In genomic region chr12:94771741-94772140, GRCh38 we compare ENCODE assay signal across 29 cellular contexts.
"Had no signal": no experiment of that assay in that cellular context is flagged by ENCODE, and none has a peak within 500 bp of the region (broad histone marks: within the 10 kb centered on the region; RNA-seq: fewer than 3 reads in every experiment).

No MANE protein-coding gene starts in this region.

- H2AFZ ChIP-seq: hepatocyte, neural progenitor cell had no signal

- H3K36me3 ChIP-seq: gastrocnemius medialis, heart left ventricle, left lung, neural progenitor cell, prostate gland, right atrium auricular region, sigmoid colon, tibial nerve, upper lobe of left lung had no signal

- H3K4me2 ChIP-seq: hepatocyte, neural progenitor cell had no signal

- H3K36me3 Mint-ChIP-seq: mesothelial cell of epicardium; natural killer cell treated with Interleukin-12 subunit alpha and Interleukin-12 subunit beta and Interleukin-15 and Interleukin-18, amount 100 ng/mL, for 72 hours; neural progenitor cell had no signal

- H3K27ac ChIP-seq: epithelial cell of prostate, gastrocnemius medialis, heart left ventricle, hepatocyte, left lung, neural progenitor cell, right atrium auricular region, sigmoid colon, testis, tibial nerve, upper lobe of left lung had no signal

- H3K27me3 Mint-ChIP-seq: naive B cell; stimulated activated memory B cell treated with anti-CD40 and anti-IgM and Interleukin-4, amounts not matched to agents 10 μg/mL and 1 μg/mL and 100 μg/mL, for 72 hours had no signal

- ATAC-seq: esophagus mucosa; gastrocnemius medialis; heart left ventricle; left cardiac atrium; left lung; mucosa of descending colon; natural killer cell treated with Interleukin-12 subunit alpha and Interleukin-12 subunit beta and Interleukin-15 and Interleukin-18, amount 100 ng/mL, for 72 hours; stimulated activated memory B cell treated with anti-CD40 and anti-IgM and Interleukin-4, amounts not matched to agents 10 μg/mL and 1 μg/mL and 100 μg/mL, for 72 hours; stimulated activated naive CD8-positive, alpha-beta T cell treated with anti-CD3 and anti-CD28 coated beads, Interleukin-15, Interleukin-2, amounts not matched to agents 100 U/mL and 50 U/mL, for 24 hours had no signal

- H3K4me3 ChIP-seq: gastrocnemius medialis, heart left ventricle, hepatocyte, left lung, mucosa of descending colon, neural progenitor cell, prostate gland, right atrium auricular region, sigmoid colon, testis, tibial nerve, upper lobe of left lung had no signal

- H3K27me3 ChIP-seq: gastrocnemius medialis, hepatocyte, left lung, neural progenitor cell, right atrium auricular region, sigmoid colon, testis, tibial nerve, upper lobe of left lung had no signal

- DNase-seq: cortex of kidney; effector CD4-positive, alpha-beta T cell; foreskin fibroblast; gastrocnemius medialis; heart left ventricle; left cardiac atrium; left lung; mesenchymal stem cell; mucosa of descending colon; naive B cell; nucleus accumbens; sigmoid colon; stimulated activated CD4-positive, alpha-beta T cell treated with anti-CD3 and anti-CD28 coated beads, Interleukin-2, amount 100 ng/mL, for 24 hours; stimulated activated CD4-positive, alpha-beta T cell treated with anti-CD3 and anti-CD28 coated beads, Interleukin-4, amount 100 ng/mL, for 24 hours; stimulated activated naive CD8-positive, alpha-beta T cell treated with anti-CD3 and anti-CD28 coated beads, Interleukin-15, Interleukin-2, amounts not matched to agents 100 U/mL and 50 U/mL, for 24 hours; substantia nigra; testis; upper lobe of left lung had no signal

- H3K27ac Mint-ChIP-seq: mesothelial cell of epicardium; natural killer cell treated with Interleukin-12 subunit alpha and Interleukin-12 subunit beta and Interleukin-15 and Interleukin-18, amount 100 ng/mL, for 72 hours; neural progenitor cell; stimulated activated memory B cell treated with anti-CD40 and anti-IgM and Interleukin-4, amounts not matched to agents 10 μg/mL and 1 μg/mL and 100 μg/mL, for 72 hours had no signal

- H3K9me3 Mint-ChIP-seq: natural killer cell treated with Interleukin-12 subunit alpha and Interleukin-12 subunit beta and Interleukin-15 and Interleukin-18, amount 100 ng/mL, for 72 hours; neural progenitor cell had no signal

- FAIRE-seq: urothelium cell line had no signal

- H3K9me3 ChIP-seq: gastrocnemius medialis, left lung, mucosa of descending colon, prostate gland, sigmoid colon, testis had no signal

- H3K9ac ChIP-seq: neural progenitor cell had no signal

- H3K4me1 ChIP-seq: gastrocnemius medialis, neural progenitor cell had no signal

- H3K4me3 Mint-ChIP-seq: mesothelial cell of epicardium; naive B cell; natural killer cell treated with Interleukin-12 subunit alpha and Interleukin-12 subunit beta and Interleukin-15 and Interleukin-18, amount 100 ng/mL, for 72 hours; neural progenitor cell; stimulated activated memory B cell treated with anti-CD40 and anti-IgM and Interleukin-4, amounts not matched to agents 10 μg/mL and 1 μg/mL and 100 μg/mL, for 72 hours had no signal
